ENCODE assay signal across 15 cellular contexts in genomic region chrX:13088155-13088485, GRCh38. TPM values are rescaled to one million over a fixed set of nuclear protein-coding genes. Genes with fewer than 3 reads are reported as not detected.
DNase-seq lines count a peak whose midpoint lies in the region; ATAC-seq and TF ChIP-seq lines count a peak whose summit lies in the region.
"Had no signal": no experiment of that assay in that cellular context is flagged by ENCODE, and none has a peak within 500 bp of the region (broad histone marks: within the 10 kb centered on the region; RNA-seq: fewer than 3 reads in every experiment).

No MANE protein-coding gene starts in this region.

- no peak overlapping the region for H3K27ac ChIP-seq in A673 (ENCODE audit: low read depth, low read length, poor library complexity, severe bottlenecking)
- H3K27ac ChIP-seq: WERI-Rb-1 had no signal

- TF ChIP-seq CTCF in NB4 (IDR thresholded peaks at IDR 0.05; ENCODE audit: low read depth, low read length) (no peak), A673 (conservative IDR thresholded peaks at IDR 0.05; ENCODE audit: low read depth, low read length) (no peak), mucosa of descending colon (IDR thresholded peaks at IDR 0.05) (no peak)

- H3K36me3 Mint-ChIP-seq in activated CD8-positive, alpha-beta memory T cell treated with anti-CD3 and anti-CD28 coated beads, Interleukin-2, amount 10 ng/mL, durations not matched to agents 7 days and 5 days = no peaks in the 10 kb centered on the region
- no peaks in the 10 kb centered on the region for H3K36me3 Mint-ChIP-seq in activated naive CD8-positive, alpha-beta T cell treated with anti-CD3 and anti-CD28 coated beads, Interleukin-2, amount 10 ng/mL, durations not matched to agents 7 days and 5 days
- H3K36me3 Mint-ChIP-seq in stimulated activated naive B cell treated with anti-CD40 and anti-IgM and Interleukin-4, amounts not matched to agents 10 μg/mL and 1 μg/mL and 100 μg/mL, for 72 hours = peaks cover 2 to 17% of the 10 kb centered on the region in 2 donors

- intact Hi-C loops in A673 (cut with micrococcal nuclease; ENCODE audit: unreplicated experiment) = no loop called here
- intact Hi-C loops in mucosa of descending colon (cut with DNase I, micrococcal nuclease) = no loop called here

- H3K9me3 ChIP-seq in A673 (ENCODE audit: low read depth, low read length, poor library complexity, severe bottlenecking) (no peaks in the 10 kb centered on the region), mucosa of descending colon (no peaks in the 10 kb centered on the region)

- H3K4me1 Mint-ChIP-seq in activated CD8-positive, alpha-beta memory T cell treated with anti-CD3 and anti-CD28 coated beads, Interleukin-2, amount 10 ng/mL, durations not matched to agents 7 days and 5 days = peaks cover 78% of the 10 kb centered on the region
- H3K4me1 Mint-ChIP-seq in activated naive CD8-positive, alpha-beta T cell treated with anti-CD3 and anti-CD28 coated beads, Interleukin-2, amount 10 ng/mL, durations not matched to agents 7 days and 5 days = peaks cover 61% of the 10 kb centered on the region
- peaks cover 41 to 87% of the 10 kb centered on the region in 2 donors for H3K4me1 Mint-ChIP-seq in stimulated activated naive B cell treated with anti-CD40 and anti-IgM and Interleukin-4, amounts not matched to agents 10 μg/mL and 1 μg/mL and 100 μg/mL, for 72 hours

- peak; percentile 54 for DNase-seq in activated CD8-positive, alpha-beta memory T cell treated with anti-CD3 and anti-CD28 coated beads, Interleukin-2, amount 10 ng/mL, durations not matched to agents 7 days and 5 days
- DNase-seq in activated CD8-positive, alpha-beta memory T cell treated with anti-CD3 and anti-CD28 coated beads, Interleukin-2, amount 50 U/mL, for 4 hours = no peak
- DNase-seq in NB4 (ENCODE audit: low read depth) (peak; percentile 54), A673 (ENCODE audit: low spot score) (no peak), mucosa of descending colon (no peak)
- DNase-seq in activated naive CD8-positive, alpha-beta T cell treated with anti-CD3 and anti-CD28 coated beads, Interleukin-2, amount 10 ng/mL, durations not matched to agents 7 days and 5 days = no peak
- DNase-seq in stimulated activated naive B cell treated with anti-CD40 and anti-IgM and Interleukin-4, amounts not matched to agents 10 μg/mL and 1 μg/mL and 100 μg/mL, for 72 hours = no peak
- DNase-seq: ACHN, aorta, GDM1, NCI-H187 treated with DMSO at 0.1 percent for 48 hours, RPMI8226, WERI-Rb-1 had no signal

- no peaks in the 10 kb centered on the region for H3K27me3 Mint-ChIP-seq in activated CD8-positive, alpha-beta memory T cell treated with anti-CD3 and anti-CD28 coated beads, Interleukin-2, amount 10 ng/mL, durations not matched to agents 7 days and 5 days
- H3K27me3 Mint-ChIP-seq in activated naive CD8-positive, alpha-beta T cell treated with anti-CD3 and anti-CD28 coated beads, Interleukin-2, amount 10 ng/mL, durations not matched to agents 7 days and 5 days = no peaks in the 10 kb centered on the region
- H3K27me3 Mint-ChIP-seq in stimulated activated naive B cell treated with anti-CD40 and anti-IgM and Interleukin-4, amounts not matched to agents 10 μg/mL and 1 μg/mL and 100 μg/mL, for 72 hours = peaks cover 0 to 7% of the 10 kb centered on the region in 2 donors

- no peaks in the 10 kb centered on the region for H3K27me3 ChIP-seq in A673 (replicated peaks; ENCODE audit: insufficient read depth, low read depth, low read length, poor library complexity)

- peak overlapping the region; percentile 96 for H3K27ac Mint-ChIP-seq in activated CD8-positive, alpha-beta memory T cell treated with anti-CD3 and anti-CD28 coated beads, Interleukin-2, amount 10 ng/mL, durations not matched to agents 7 days and 5 days
- H3K27ac Mint-ChIP-seq in activated naive CD8-positive, alpha-beta T cell treated with anti-CD3 and anti-CD28 coated beads, Interleukin-2, amount 10 ng/mL, durations not matched to agents 7 days and 5 days = peak overlapping the region; percentile 98
- peak overlapping the region; percentile 100 for H3K27ac Mint-ChIP-seq in stimulated activated naive B cell treated with anti-CD40 and anti-IgM and Interleukin-4, amounts not matched to agents 10 μg/mL and 1 μg/mL and 100 μg/mL, for 72 hours

- no peaks in the 10 kb centered on the region for H3K4me1 ChIP-seq in A673 (ENCODE audit: insufficient read depth, low read length, poor library complexity, severe bottlenecking)
- H3K4me1 ChIP-seq in mucosa of descending colon (ENCODE audit: low read depth) = no peaks in the 10 kb centered on the region

- peak; percentile 4 for ATAC-seq in activated CD8-positive, alpha-beta memory T cell treated with anti-CD3 and anti-CD28 coated beads, Interleukin-2, amount 10 ng/mL, durations not matched to agents 7 days and 5 days
- ATAC-seq in activated naive CD8-positive, alpha-beta T cell treated with anti-CD3 and anti-CD28 coated beads, Interleukin-2, amount 10 ng/mL, durations not matched to agents 7 days and 5 days (ENCODE audit: low read depth) = no peak
- no peak for ATAC-seq in stimulated activated naive B cell treated with anti-CD40 and anti-IgM and Interleukin-4, amounts not matched to agents 10 μg/mL and 1 μg/mL and 100 μg/mL, for 72 hours (replicated peaks)
- ATAC-seq in HG03135 (IDR thresholded peaks at IDR 0.05; ENCODE audit: unreplicated experiment) = no peak
- ATAC-seq in mucosa of descending colon = no peak

- POLR2A ChIA-PET in activated naive CD8-positive, alpha-beta T cell treated with anti-CD3 and anti-CD28 coated beads, Interleukin-2, amount 10 ng/mL, durations not matched to agents 7 days and 5 days (lab: Charles Lee) = interaction anchor here (0.8 to 13.8 kb wide), 10 partner anchors 12 to 139 kb away, joined by 4 to 768 read pairs (median 10); partner anchors contain the start of gene TMSB4X
- POLR2A ChIA-PET in A673 (lab: Charles Lee; ENCODE audit: low non-redundant PET) = no interaction called here

- CTCF ChIA-PET in activated CD8-positive, alpha-beta memory T cell treated with anti-CD3 and anti-CD28 coated beads, Interleukin-2, amount 10 ng/mL, durations not matched to agents 7 days and 5 days (lab: Charles Lee) = interaction anchor here (1.4 to 14.0 kb wide), 7 partner anchors 11 to 142 kb away, joined by 3 to 167 read pairs (median 7); partner anchors contain the start of gene TMSB4X
- CTCF ChIA-PET in A673 (lab: Charles Lee) = no interaction called here

- no TSS peak for BruUV-seq in A673 (replicated peaks; lab: Mats Ljungman, UMichigan)

- H3K4me3 ChIP-seq in NB4 (ENCODE audit: low read depth, low read length) = peak overlapping the region; percentile 44
- no peak overlapping the region for H3K4me3 ChIP-seq in A673 (ENCODE audit: low read depth, low read length, poor library complexity, severe bottlenecking)
- no peak overlapping the region for H3K4me3 ChIP-seq in mucosa of descending colon

- TF ChIP-seq POLR2A in NB4 (IDR thresholded peaks at IDR 0.05; ENCODE audit: extremely low read depth, insufficient read length) = no peak

- H3K36me3 ChIP-seq in A673 (ENCODE audit: insufficient read depth, low read length, poor library complexity, severe bottlenecking) (no peaks in the 10 kb centered on the region), mucosa of descending colon (ENCODE audit: low read depth) (no peaks in the 10 kb centered on the region)
- H3K36me3 ChIP-seq: WERI-Rb-1 had no signal

- H3K9me3 Mint-ChIP-seq in activated CD8-positive, alpha-beta memory T cell treated with anti-CD3 and anti-CD28 coated beads, Interleukin-2, amount 10 ng/mL, durations not matched to agents 7 days and 5 days (ENCODE audit: low read depth) = no peaks in the 10 kb centered on the region
- no peaks in the 10 kb centered on the region for H3K9me3 Mint-ChIP-seq in activated naive CD8-positive, alpha-beta T cell treated with anti-CD3 and anti-CD28 coated beads, Interleukin-2, amount 10 ng/mL, durations not matched to agents 7 days and 5 days
- H3K9me3 Mint-ChIP-seq in stimulated activated naive B cell treated with anti-CD40 and anti-IgM and Interleukin-4, amounts not matched to agents 10 μg/mL and 1 μg/mL and 100 μg/mL, for 72 hours = peaks cover 1 to 4% of the 10 kb centered on the region in 2 donors

- H3K4me3 Mint-ChIP-seq in activated CD8-positive, alpha-beta memory T cell treated with anti-CD3 and anti-CD28 coated beads, Interleukin-2, amount 10 ng/mL, durations not matched to agents 7 days and 5 days = peak overlapping the region; percentile 75
- H3K4me3 Mint-ChIP-seq in activated naive CD8-positive, alpha-beta T cell treated with anti-CD3 and anti-CD28 coated beads, Interleukin-2, amount 10 ng/mL, durations not matched to agents 7 days and 5 days = peak overlapping the region; percentile 87
- H3K4me3 Mint-ChIP-seq in stimulated activated naive B cell treated with anti-CD40 and anti-IgM and Interleukin-4, amounts not matched to agents 10 μg/mL and 1 μg/mL and 100 μg/mL, for 72 hours = peak overlapping the region; percentile 74 to 79
- H3K4me3 Mint-ChIP-seq: neural crest cell had no signal

RNA-seq across cellular contexts. Expression of gene FAM9C, which starts 43.7 kb away (rescaled TPM):
- not detected for total RNA-seq in activated CD8-positive, alpha-beta memory T cell treated with anti-CD3 and anti-CD28 coated beads, Interleukin-2, amount 10 ng/mL, durations not matched to agents 7 days and 5 days
- total RNA-seq in activated naive CD8-positive, alpha-beta T cell treated with anti-CD3 and anti-CD28 coated beads, Interleukin-2, amount 10 ng/mL, durations not matched to agents 7 days and 5 days = not detected
- total RNA-seq in A673 (2021) = not detected in 2 replicates
- total RNA-seq in mucosa of descending colon = under 1 TPM in 1 of 3 donors, not detected in 2; 0.13 TPM
- total RNA-seq: aorta had no signal

Comparison
In these comparisons a context has a peak if more than half of its experiments do, and no peak if none do; other contexts are left out.
1. DNase-seq: peak in activated CD8-positive, alpha-beta memory T cell treated with anti-CD3 and anti-CD28 coated beads, Interleukin-2, amount 10 ng/mL, durations not matched to agents 7 days and 5 days (single experiment) and NB4 (single experiment); none in activated CD8-positive, alpha-beta memory T cell treated with anti-CD3 and anti-CD28 coated beads, Interleukin-2, amount 50 U/mL, for 4 hours (single experiment), activated naive CD8-positive, alpha-beta T cell treated with anti-CD3 and anti-CD28 coated beads, Interleukin-2, amount 10 ng/mL, durations not matched to agents 7 days and 5 days (single experiment), stimulated activated naive B cell treated with anti-CD40 and anti-IgM and Interleukin-4, amounts not matched to agents 10 μg/mL and 1 μg/mL and 100 μg/mL, for 72 hours (single experiment), A673 (single experiment) and mucosa of descending colon (0 of 3).
2. Peak in every context shown above with its lines, with median percentiles within 50 percentile points of each other: H3K27ac Mint-ChIP-seq and H3K4me3 Mint-ChIP-seq.